In the genomic region with DNA sequence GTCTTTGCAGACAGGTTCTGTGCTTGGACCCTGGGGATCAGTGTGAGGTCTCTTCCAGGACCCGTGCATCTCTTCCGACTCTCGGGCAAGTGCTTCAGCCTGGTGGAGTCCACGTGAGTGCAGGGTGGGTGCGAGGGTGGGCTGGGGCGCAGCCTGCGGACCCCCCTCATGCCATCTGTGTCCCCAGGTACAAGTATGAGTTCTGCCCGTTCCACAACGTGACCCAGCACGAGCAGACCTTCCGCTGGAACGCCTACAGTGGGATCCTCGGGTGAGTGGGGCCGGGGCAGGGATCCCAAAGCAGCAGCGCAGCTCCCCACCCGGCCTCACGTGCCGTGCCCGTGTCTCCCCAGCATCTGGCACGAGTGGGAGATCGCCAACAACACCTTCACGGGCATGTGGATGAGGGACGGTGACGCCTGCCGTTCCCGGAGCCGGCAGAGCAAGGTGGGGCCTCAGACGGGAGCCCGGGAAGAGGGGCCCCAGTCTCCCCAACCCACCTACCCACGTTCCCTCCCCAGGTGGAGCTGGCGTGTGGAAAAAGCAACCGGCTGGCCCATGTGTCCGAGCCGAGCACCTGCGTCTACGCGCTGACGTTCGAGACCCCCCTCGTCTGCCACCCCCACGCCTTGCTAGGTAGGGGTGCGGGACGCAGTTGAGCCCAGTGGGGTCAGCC, we compare ENCODE assay signal across 17 cellular contexts. TPM values are rescaled to one million over a fixed set of nuclear protein-coding genes. Genes with fewer than 3 reads are reported as not detected.
"Had no signal": no experiment of that assay in that cellular context is flagged by ENCODE, and none has a peak within 500 bp of the region (broad histone marks: within the 10 kb centered on the region; RNA-seq: fewer than 3 reads in every experiment).

No MANE protein-coding gene starts in this region.

- FAIRE-seq: bronchial epithelial cell, keratinocyte, pancreas had no signal

- H3K9me3 ChIP-seq: esophagus squamous epithelium, pancreas had no signal

- H3K4me1 ChIP-seq: foreskin keratinocyte, pancreas had no signal

- H3K27ac ChIP-seq: esophagus squamous epithelium, foreskin keratinocyte, pancreas, skin epidermis had no signal

- H3K4me3 ChIP-seq: esophagus squamous epithelium, pancreas, skin epidermis had no signal

- ATAC-seq: activated CD4-positive, CD25-positive, alpha-beta regulatory T cell treated with anti-CD3 and anti-CD28 coated beads, Interleukin-2, amount 50 U/mL, for 24 hours; activated CD8-positive, alpha-beta memory T cell treated with anti-CD3 and anti-CD28 coated beads, Interleukin-2, amount 10 ng/mL, durations not matched to agents 7 days and 5 days; activated T-cell treated with anti-CD3 and anti-CD28 coated beads, Interleukin-2, amount 50 U/mL, for 4 hours; foreskin keratinocyte; left ventricle myocardium superior; pancreas; stimulated activated naive B cell treated with anti-CD40 and anti-IgM and Interleukin-4, amounts not matched to agents 10 μg/mL and 1 μg/mL and 100 μg/mL, for 72 hours had no signal

- H3K27me3 ChIP-seq: esophagus squamous epithelium, foreskin keratinocyte, pancreas had no signal

- DNase-seq: activated CD4-positive, alpha-beta T cell treated with anti-CD3 and anti-CD28 coated beads, Interleukin-2, amount 50 U/mL, for 4 hours; activated CD8-positive, alpha-beta memory T cell treated with anti-CD3 and anti-CD28 coated beads, Interleukin-2, amount 10 ng/mL, durations not matched to agents 7 days and 5 days; activated gamma-delta T cell treated with Interleukin-2 at 50 U/mL for 16 hours; activated naive CD8-positive, alpha-beta T cell treated with anti-CD3 and anti-CD28 coated beads, Interleukin-2, amount 10 ng/mL, durations not matched to agents 7 days and 5 days; activated T-cell treated with anti-CD3 and anti-CD28 coated beads, Interleukin-2, amount 50 U/mL, for 4 hours; aorta; esophagus squamous epithelium; foreskin keratinocyte; head of caudate nucleus; left ventricle myocardium superior; pancreas; stimulated activated naive B cell treated with anti-CD40 and anti-IgM and Interleukin-4, amounts not matched to agents 10 μg/mL and 1 μg/mL and 100 μg/mL, for 72 hours; substantia nigra had no signal

RNA-seq across cellular contexts. Expression of a gene that starts 28.4 kb away (rescaled TPM):
- polyA plus RNA-seq: keratinocyte had no signal
